ENCODE assay signal across 2 cellular contexts in genomic region chr18:64175432-64175831, GRCh38.
TF ChIP-seq lines count a peak whose summit lies in the region.

No MANE protein-coding gene starts in this region.

TF ChIP-seq in GM23338, 12 proteins besides CTCF, POLR2A, EP300 and RAD21:
- no peak for TF ChIP-seq ETS1 (IDR thresholded peaks at IDR 0.05)
- no peak for TF ChIP-seq ZNF114 (CRISPR knock-in tag; IDR thresholded peaks at IDR 0.05)
- no peak for TF ChIP-seq EZH2 (IDR thresholded peaks at IDR 0.05; ENCODE audit: low read depth, unreplicated experiment)
- TF ChIP-seq EZH2phosphoT487 (IDR thresholded peaks at IDR 0.05; ENCODE audit: unreplicated experiment): no peak
- no peak for TF ChIP-seq JUNB (IDR thresholded peaks at IDR 0.05; ENCODE audit: unreplicated experiment)
- TF ChIP-seq POLR2AphosphoS5 (IDR thresholded peaks at IDR 0.05; ENCODE audit: low read depth): no peak
- TF ChIP-seq CREB1 (CRISPR knock-in tag; IDR thresholded peaks at IDR 0.05; ENCODE audit: low read depth): no peak
- no peak for TF ChIP-seq ZNF331 (CRISPR knock-in tag; IDR thresholded peaks at IDR 0.05; ENCODE audit: low read depth)
TF ChIP-seq in GM23338: peak in this region for 0.

TF ChIP-seq in GM12878, 131 proteins besides CTCF, POLR2A, EP300 and RAD21:
- TF ChIP-seq BHLHE40 (IDR thresholded peaks at IDR 0.05; ENCODE audit: borderline replicate concordance in 1 of 2, low read depth in 2 of 2, low read length in 1 of 2) (peak in 1 of 2 experiments; percentile 65; a peak in 1 of 4 replicates), ZNF207 (IDR thresholded peaks at IDR 0.05; ENCODE audit: borderline replicate concordance) (no peak)
